Comparison of ENCODE assay signal across 12 cellular contexts in the genomic region with DNA sequence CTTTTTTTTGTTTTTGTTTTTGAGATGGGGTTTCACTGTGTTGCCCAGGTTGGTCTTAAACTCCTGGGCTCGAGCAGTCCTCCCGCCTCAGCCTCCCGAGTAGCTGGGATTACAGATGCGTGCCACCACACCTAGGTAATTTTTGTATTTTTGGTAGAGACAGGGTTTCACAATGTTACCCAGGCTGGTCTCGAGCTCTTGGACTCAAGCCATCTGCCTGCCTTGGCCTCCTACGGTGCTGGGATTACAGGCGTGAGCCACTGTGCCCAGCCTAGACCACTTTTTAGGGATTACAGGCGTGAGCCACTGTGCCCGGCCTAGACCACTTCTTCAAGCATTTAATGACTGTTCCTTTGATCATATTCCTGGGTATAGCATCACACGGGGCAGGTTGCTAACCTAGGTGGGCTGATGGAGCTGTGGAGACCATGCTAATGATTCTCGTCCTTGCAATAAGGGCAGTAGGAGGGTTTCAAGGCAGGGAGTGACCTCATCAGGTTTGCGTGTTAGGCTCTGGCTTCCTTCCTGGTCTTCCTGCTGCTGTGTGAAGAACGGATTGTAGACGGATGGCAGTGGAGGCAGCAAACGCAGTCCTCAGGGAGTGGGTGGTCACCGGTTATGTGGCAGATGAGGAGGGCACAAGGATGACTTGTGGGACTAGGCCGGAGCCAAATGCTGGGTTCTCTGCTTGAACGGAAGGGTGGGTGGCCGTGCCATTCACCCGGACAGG. TPM values are rescaled to one million over a fixed set of nuclear protein-coding genes. Genes with fewer than 3 reads are reported as not detected.
DNase-seq lines count a peak whose midpoint lies in the region; ATAC-seq, FAIRE-seq and TF ChIP-seq lines count a peak whose summit lies in the region.
"Had no signal": no experiment of that assay in that cellular context is flagged by ENCODE, and none has a peak within 500 bp of the region (broad histone marks: within the 10 kb centered on the region; RNA-seq: fewer than 3 reads in every experiment).

No MANE protein-coding gene starts in this region.

- peaks cover 0 to 58% (median 18%) of the 10 kb centered on the region in 3 donors for H3K4me1 ChIP-seq in gastroesophageal sphincter

- ATAC-seq in GM19463 (IDR thresholded peaks at IDR 0.05; ENCODE audit: unreplicated experiment), result no peak
- no peak for ATAC-seq in gastroesophageal sphincter
- ATAC-seq: left colon, Panc1 had no signal

- TF ChIP-seq POLR2A in gastroesophageal sphincter (IDR thresholded peaks at IDR 0.05), result no peak

- no peak for TF ChIP-seq CTCF in fibroblast of mammary gland (conservative IDR thresholded peaks at IDR 0.05; ENCODE audit: control insufficient read depth, insufficient read depth, low read depth, low read length)
- no peak for TF ChIP-seq CTCF in gastroesophageal sphincter (IDR thresholded peaks at IDR 0.05)

- no peak for TF ChIP-seq EP300 in gastroesophageal sphincter (IDR thresholded peaks at IDR 0.05)

- no peaks in the 10 kb centered on the region for H3K36me3 ChIP-seq in gastroesophageal sphincter

- FAIRE-seq in GM19239 (lab: Jason Lieb, UNC), result no peak
- FAIRE-seq: small intestine had no signal

- no peaks in the 10 kb centered on the region for H3K27me3 ChIP-seq in gastroesophageal sphincter

- DNase-seq in NCI-H69 (lab: John Stamatoyannopoulos, UW), result peak; percentile 30
- DNase-seq in fibroblast of mammary gland (ENCODE audit: low read depth), result peak; percentile 60
- peak; percentile 50 for DNase-seq in pulmonary artery endothelial cell (ENCODE audit: low read depth, low spot score)
- no peak for DNase-seq in GM19239 (ENCODE audit: insufficient read length, low spot score)
- DNase-seq: activated CD4-positive, alpha-beta T cell treated with anti-CD3 and anti-CD28 coated beads for 1 hour; activated naive CD4-positive, alpha-beta T cell treated with anti-CD3 and anti-CD28 coated beads for 36 hours; left colon; NCI-H187 treated with DMSO at 0.1 percent for 48 hours; small intestine had no signal

- H3K27ac ChIP-seq in gastroesophageal sphincter, result peak overlapping the region in 1 of 4 donors; percentile 32

- H3K4me3 ChIP-seq in fibroblast of mammary gland (ENCODE audit: control insufficient read depth, low read depth, low read length) (no peak overlapping the region), gastroesophageal sphincter (no peak overlapping the region)

- 59 to 84% methylated on average over 6 to 8 of the region's 20 CpGs for WGBS in gastroesophageal sphincter (ENCODE audit: low coverage in 1 of 2), 2 donors

- H3K9me3 ChIP-seq in gastroesophageal sphincter, result no peaks in the 10 kb centered on the region

RNA-seq across cellular contexts. Expression of a gene that starts 13.8 kb away (rescaled TPM):
- total RNA-seq in pulmonary artery endothelial cell (68.3 and 70.8 TPM in 2 replicates), gastroesophageal sphincter (10 to 100 TPM; 49.2 to 79.7 (median 64.7) TPM)

RNA-seq across cellular contexts. Expression of a gene that starts 27.1 kb away (rescaled TPM):
- 19.4 and 22.1 TPM in 2 replicates for total RNA-seq in pulmonary artery endothelial cell
- 10 to 100 TPM; 16.0 to 25.1 (median 21.9) TPM for total RNA-seq in gastroesophageal sphincter

RNA-seq across cellular contexts. Expression of a gene that starts 42.3 kb away (rescaled TPM):
- total RNA-seq in pulmonary artery endothelial cell, result 26.1 and 28.5 TPM in 2 replicates
- 10 to 100 TPM in 2 of 4 donors, 1 to 10 TPM in 2; 9.5 to 17.1 (median 13.2) TPM for total RNA-seq in gastroesophageal sphincter

RNA-seq across cellular contexts. Expression of a gene that starts 53.9 kb away (rescaled TPM):
- 23.1 and 28.0 TPM in 2 replicates for total RNA-seq in pulmonary artery endothelial cell
- total RNA-seq in gastroesophageal sphincter, result 10 to 100 TPM; 17.6 to 43.6 (median 27.8) TPM
